In genomic region chr1:106924360-106924759, GRCh38 we compare ENCODE assay signal across 18 cellular contexts.
DNase-seq lines count a peak whose midpoint lies in the region; ATAC-seq, FAIRE-seq and TF ChIP-seq lines count a peak whose summit lies in the region.
"Had no signal": no experiment of that assay in that cellular context is flagged by ENCODE, and none has a peak within 500 bp of the region (broad histone marks: within the 10 kb centered on the region; RNA-seq: fewer than 3 reads in every experiment).

No MANE protein-coding gene starts in this region.

- no peaks in the 10 kb centered on the region for H3K4me1 Mint-ChIP-seq in mesothelial cell of epicardium
- H3K4me1 Mint-ChIP-seq: activated CD4-positive, alpha-beta T cell treated with anti-CD3 and anti-CD28 coated beads, Interleukin-2, amount 10 ng/mL, durations not matched to agents 24 days and 14 days had no signal

- H3K9me3 Mint-ChIP-seq in mesothelial cell of epicardium, result no peaks in the 10 kb centered on the region
- H3K9me3 Mint-ChIP-seq: activated CD4-positive, alpha-beta T cell treated with anti-CD3 and anti-CD28 coated beads, Interleukin-2, amount 10 ng/mL, durations not matched to agents 24 days and 14 days; activated T-helper 2 cell treated with anti-CD3 and anti-CD28 coated beads, Interferon-gamma antibody, Interleukin-2, Interleukin-4, amounts not matched to agents 10 μg/mL and 5 μg/mL and 100 μg/mL, durations not matched to agents 14 hours and 24 hours and 36 hours had no signal

- no peak overlapping the region for H3K27ac Mint-ChIP-seq in mesothelial cell of epicardium
- H3K27ac Mint-ChIP-seq: activated CD4-positive, alpha-beta T cell treated with anti-CD3 and anti-CD28 coated beads, Interleukin-2, amount 10 ng/mL, durations not matched to agents 24 days and 14 days; activated T-helper 2 cell treated with anti-CD3 and anti-CD28 coated beads, Interferon-gamma antibody, Interleukin-2, Interleukin-4, amounts not matched to agents 10 μg/mL and 5 μg/mL and 100 μg/mL, durations not matched to agents 14 hours and 24 hours and 36 hours had no signal

- no peaks in the 10 kb centered on the region for H3K27me3 Mint-ChIP-seq in mesothelial cell of epicardium (ENCODE audit: low read depth)
- H3K27me3 Mint-ChIP-seq: activated CD4-positive, alpha-beta T cell treated with anti-CD3 and anti-CD28 coated beads, Interleukin-2, amount 10 ng/mL, durations not matched to agents 24 days and 14 days had no signal

- FAIRE-seq in bronchial epithelial cell (lab: Jason Lieb, UNC), result no peak
- FAIRE-seq in urothelium cell line (lab: Jason Lieb, UNC), result no peak
- FAIRE-seq: A204.1, GM12891 had no signal

- no peaks in the 10 kb centered on the region for H3K27me3 ChIP-seq in cardiac muscle cell
- no peaks in the 10 kb centered on the region for H3K27me3 ChIP-seq in bronchial epithelial cell (ENCODE audit: control insufficient read depth, insufficient read depth, low read length)
- H3K27me3 ChIP-seq: upper lobe of right lung had no signal

- H3K4me3 ChIP-seq in cardiac muscle cell (no peak overlapping the region), bronchial epithelial cell (ENCODE audit: low read depth, low read length) (no peak overlapping the region)
- H3K4me3 ChIP-seq: upper lobe of right lung had no signal

- no peak for TF ChIP-seq CTCF in cardiac muscle cell (IDR thresholded peaks at IDR 0.05; ENCODE audit: low read depth, low read length)
- TF ChIP-seq CTCF in bronchial epithelial cell (IDR thresholded peaks at IDR 0.05; ENCODE audit: insufficient read depth, low read length, severe bottlenecking), result no peak
- TF ChIP-seq CTCF in mesothelial cell of epicardium (IDR thresholded peaks at IDR 0.05; ENCODE audit: unreplicated experiment), result no peak

- intact Hi-C loops in Right ventricle myocardium superior (cut with DNase I), result no loop called here

- no peaks in the 10 kb centered on the region for H3K36me3 Mint-ChIP-seq in mesothelial cell of epicardium

- DNase-seq in cardiac muscle cell (ENCODE audit: low read depth in 1 of 2, low spot score in 1 of 2) (peak; percentile 2 to 21), Right ventricle myocardium superior (no peak), bronchial epithelial cell (ENCODE audit: low read depth) (peak; percentile 35), islet precursor cell (peak; percentile 96), urothelium cell line (ENCODE audit: low spot score) (peak; percentile 63), mesothelial cell of epicardium (ENCODE audit: low spot score in 2 of 2, unreplicated experiment in 2 of 2) (no peak)
- DNase-seq: activated CD4-positive, alpha-beta T cell treated with anti-CD3 and anti-CD28 coated beads, Interleukin-2, amount 10 ng/mL, durations not matched to agents 24 days and 14 days; GOT3; NCI-H187; stimulated activated CD4-positive, alpha-beta T cell treated with anti-CD3 and anti-CD28 coated beads, Interleukin-15, amount 100 ng/mL, for 24 hours; SW 1271; upper lobe of right lung had no signal

- H3K27ac ChIP-seq in cardiac muscle cell, result no peak overlapping the region
- H3K27ac ChIP-seq: epithelial cell of prostate, upper lobe of right lung had no signal

- H3K36me3 ChIP-seq in cardiac muscle cell (no peaks in the 10 kb centered on the region), bronchial epithelial cell (ENCODE audit: control insufficient read depth, insufficient read depth, low read length) (no peaks in the 10 kb centered on the region)
- H3K36me3 ChIP-seq: upper lobe of right lung had no signal

- no peak overlapping the region for H3K4me3 Mint-ChIP-seq in mesothelial cell of epicardium
- H3K4me3 Mint-ChIP-seq: activated CD4-positive, alpha-beta T cell treated with anti-CD3 and anti-CD28 coated beads, Interleukin-2, amount 10 ng/mL, durations not matched to agents 24 days and 14 days had no signal

- no peaks in the 10 kb centered on the region for H3K4me1 ChIP-seq in cardiac muscle cell (ENCODE audit: low read depth)
- H3K4me1 ChIP-seq: upper lobe of right lung had no signal

- ATAC-seq in Right ventricle myocardium superior (ENCODE audit: poor library complexity) (no peak), GM21390 (IDR thresholded peaks at IDR 0.05; ENCODE audit: unreplicated experiment) (no peak), GM21786 (IDR thresholded peaks at IDR 0.05; ENCODE audit: unreplicated experiment) (no peak)
- ATAC-seq: upper lobe of right lung had no signal

- no peaks in the 10 kb centered on the region for H3K9me3 ChIP-seq in cardiac muscle cell (ENCODE audit: low read depth)
- H3K9me3 ChIP-seq: upper lobe of right lung had no signal

Comparison
In these comparisons a context has a peak if more than half of its experiments do, and no peak if none do; other contexts are left out.
1. DNase-seq: peak in cardiac muscle cell (2 of 2), bronchial epithelial cell (single experiment), islet precursor cell (single experiment) and urothelium cell line (single experiment); none in Right ventricle myocardium superior (single experiment) and mesothelial cell of epicardium (0 of 2).